ENCODE assay signal across 9 cellular contexts in genomic region chr9:18396102-18396728, GRCh38.
DNase-seq lines count a peak whose midpoint lies in the region; ATAC-seq and TF ChIP-seq lines count a peak whose summit lies in the region.
"Had no signal": no experiment of that assay in that cellular context is flagged by ENCODE, and none has a peak within 500 bp of the region (broad histone marks: within the 10 kb centered on the region; RNA-seq: fewer than 3 reads in every experiment).

No MANE protein-coding gene starts in this region.

- no peaks in the 10 kb centered on the region for H3K9me2 ChIP-seq in GM23248 (ENCODE audit: insufficient read depth)
- H3K9me2 ChIP-seq in OCI-LY1 (ENCODE audit: low read depth, low read length): no peaks in the 10 kb centered on the region

- peaks cover 35% of the 10 kb centered on the region for H3F3A ChIP-seq in GM23248 (ENCODE audit: insufficient read depth)
- no peaks in the 10 kb centered on the region for H3F3A ChIP-seq in OCI-LY1 (ENCODE audit: insufficient read depth, low read length)

- H3K27ac Mint-ChIP-seq in effector memory CD8-positive, alpha-beta T cell: no peak overlapping the region
- no peak overlapping the region for H3K27ac Mint-ChIP-seq in T-cell

- H3K27me3 Mint-ChIP-seq in effector memory CD8-positive, alpha-beta T cell: no peaks in the 10 kb centered on the region
- H3K27me3 Mint-ChIP-seq in T-cell: no peaks in the 10 kb centered on the region

- CTCF ChIA-PET in A673 (lab: Charles Lee) (no interaction called here), T-cell (lab: Charles Lee) (no interaction called here)

- no peaks in the 10 kb centered on the region for H3K27me3 ChIP-seq in A673 (replicated peaks; ENCODE audit: insufficient read depth, low read depth, low read length, poor library complexity)
- no peaks in the 10 kb centered on the region for H3K27me3 ChIP-seq in GM23248 (replicated peaks; ENCODE audit: insufficient read depth)
- H3K27me3 ChIP-seq in OCI-LY1 (ENCODE audit: insufficient read depth, low read length): no peaks in the 10 kb centered on the region
- H3K27me3 ChIP-seq in gastroesophageal sphincter: no peaks in the 10 kb centered on the region

- no peak overlapping the region for H3K4me3 Mint-ChIP-seq in effector memory CD8-positive, alpha-beta T cell
- no peak overlapping the region for H3K4me3 Mint-ChIP-seq in T-cell

- no peaks in the 10 kb centered on the region for H3K4me1 Mint-ChIP-seq in effector memory CD8-positive, alpha-beta T cell (ENCODE audit: low read depth in 2 of 2)
- H3K4me1 Mint-ChIP-seq in T-cell: no peaks in the 10 kb centered on the region

- H3K4me2 ChIP-seq in GM23248 (ENCODE audit: unreplicated experiment): no peak overlapping the region
- H3K4me2 ChIP-seq in OCI-LY1 (ENCODE audit: low read length): no peak overlapping the region

- H3K9me3 ChIP-seq in A673 (ENCODE audit: low read depth, low read length, poor library complexity, severe bottlenecking) (no peaks in the 10 kb centered on the region), GM23248 (ENCODE audit: low read depth) (no peaks in the 10 kb centered on the region), OCI-LY1 (ENCODE audit: low read length) (no peaks in the 10 kb centered on the region), gastroesophageal sphincter (no peaks in the 10 kb centered on the region)

- H3K36me3 Mint-ChIP-seq in effector memory CD8-positive, alpha-beta T cell (ENCODE audit: insufficient read depth): no peaks in the 10 kb centered on the region
- no peaks in the 10 kb centered on the region for H3K36me3 Mint-ChIP-seq in T-cell

- DNase-seq in A673 (ENCODE audit: low spot score) (peak; percentile 6), GM23248 (peak; percentile 47), fibroblast of pulmonary artery (ENCODE audit: low read depth) (peak; percentile 42), T-cell (no peak)
- DNase-seq in effector memory CD8-positive, alpha-beta T cell: no peak
- DNase-seq in activated CD4-positive, alpha-beta T cell treated with anti-CD3 and anti-CD28 coated beads for 48 hours: no peak
- DNase-seq: DMS79 treated with DMSO at 0.1 percent for 48 hours had no signal

- no peak for TF ChIP-seq POLR2A in gastroesophageal sphincter (IDR thresholded peaks at IDR 0.05)

- POLR2A ChIA-PET in A673 (lab: Charles Lee; ENCODE audit: low non-redundant PET): no interaction called here
- POLR2A ChIA-PET in T-cell (lab: Charles Lee): no interaction called here

- H4K20me1 ChIP-seq in GM23248 (ENCODE audit: insufficient read depth) (no peaks in the 10 kb centered on the region), OCI-LY1 (ENCODE audit: insufficient read depth, low read length) (no peaks in the 10 kb centered on the region)

- no peak for TF ChIP-seq EP300 in gastroesophageal sphincter (IDR thresholded peaks at IDR 0.05)

- no peak overlapping the region for H3K27ac ChIP-seq in A673 (ENCODE audit: low read depth, low read length, poor library complexity, severe bottlenecking)
- no peak overlapping the region for H3K27ac ChIP-seq in GM23248
- H3K27ac ChIP-seq in OCI-LY1 (ENCODE audit: low read depth, low read length, poor library complexity, severe bottlenecking): no peak overlapping the region
- no peak overlapping the region for H3K27ac ChIP-seq in gastroesophageal sphincter

- BruUV-seq in A673 (replicated peaks; lab: Mats Ljungman, UMichigan): no TSS peak

- TF ChIP-seq CTCF in A673 (conservative IDR thresholded peaks at IDR 0.05; ENCODE audit: low read depth, low read length) (peak; percentile 28; the same call in 1 of the 2 replicates), OCI-LY1 (IDR thresholded peaks at IDR 0.05; ENCODE audit: low read length) (peak; percentile 26; the same call in 1 of the 2 replicates), fibroblast of pulmonary artery (IDR thresholded peaks at IDR 0.05; ENCODE audit: low read length, missing control alignments) (peak; percentile 25), gastroesophageal sphincter (IDR thresholded peaks at IDR 0.05) (no peak)

- no peak for ATAC-seq in effector memory CD8-positive, alpha-beta T cell (replicated peaks)
- ATAC-seq in gastroesophageal sphincter (no peak), T-cell (replicated peaks in 1 of 4) (no peak)

- H3K9me3 Mint-ChIP-seq in effector memory CD8-positive, alpha-beta T cell: no peaks in the 10 kb centered on the region
- no peaks in the 10 kb centered on the region for H3K9me3 Mint-ChIP-seq in T-cell

- H3K36me3 ChIP-seq in A673 (ENCODE audit: insufficient read depth, low read length, poor library complexity, severe bottlenecking): no peaks in the 10 kb centered on the region
- H3K36me3 ChIP-seq in GM23248 (ENCODE audit: low read depth): no peaks in the 10 kb centered on the region
- no peaks in the 10 kb centered on the region for H3K36me3 ChIP-seq in OCI-LY1 (ENCODE audit: insufficient read depth, low read length)
- no peaks in the 10 kb centered on the region for H3K36me3 ChIP-seq in gastroesophageal sphincter

- intact Hi-C loops in A673 (cut with micrococcal nuclease; ENCODE audit: unreplicated experiment): no loop called here

- H3K4me1 ChIP-seq in A673 (ENCODE audit: insufficient read depth, low read length, poor library complexity, severe bottlenecking) (no peaks in the 10 kb centered on the region), GM23248 (ENCODE audit: insufficient read depth) (peaks cover 15% of the 10 kb centered on the region), OCI-LY1 (ENCODE audit: insufficient read depth, low read length, severe bottlenecking) (no peaks in the 10 kb centered on the region), gastroesophageal sphincter (peaks cover 0 to 45% (median 12%) of the 10 kb centered on the region in 3 donors)

- H3K79me2 ChIP-seq in GM23248 (ENCODE audit: insufficient read depth) (no peaks in the 10 kb centered on the region), OCI-LY1 (ENCODE audit: insufficient read depth, low read length) (no peaks in the 10 kb centered on the region)

- H2AFZ ChIP-seq in GM23248: no peak overlapping the region
- H2AFZ ChIP-seq in OCI-LY1 (ENCODE audit: low read length): no peak overlapping the region

- H3K9ac ChIP-seq in GM23248 (no peak overlapping the region), OCI-LY1 (ENCODE audit: low read length) (no peak overlapping the region)

- H3K4me3 ChIP-seq in A673 (ENCODE audit: low read depth, low read length, poor library complexity, severe bottlenecking) (no peak overlapping the region), GM23248 (no peak overlapping the region), OCI-LY1 (ENCODE audit: low read depth, low read length, poor library complexity, severe bottlenecking) (no peak overlapping the region), fibroblast of pulmonary artery (replicated peaks; ENCODE audit: low read depth, low read length) (no peak overlapping the region), gastroesophageal sphincter (no peak overlapping the region)

- in situ Hi-C loops in GM23248 (cut with MboI): no loop called here

Comparison
In these comparisons a context has a peak if more than half of its experiments do, and no peak if none do; other contexts are left out.
1. DNase-seq: peak in A673 (single experiment), GM23248 (single experiment) and fibroblast of pulmonary artery (single experiment); none in effector memory CD8-positive, alpha-beta T cell (0 of 3), T-cell (0 of 34) and activated CD4-positive, alpha-beta T cell treated with anti-CD3 and anti-CD28 coated beads for 48 hours (single experiment).
2. CTCF ChIP-seq: peak in A673 (single experiment), OCI-LY1 (single experiment) and fibroblast of pulmonary artery (single experiment); none in gastroesophageal sphincter (0 of 4).